Comparison of ENCODE assay signal across 21 cellular contexts in the genomic region with DNA sequence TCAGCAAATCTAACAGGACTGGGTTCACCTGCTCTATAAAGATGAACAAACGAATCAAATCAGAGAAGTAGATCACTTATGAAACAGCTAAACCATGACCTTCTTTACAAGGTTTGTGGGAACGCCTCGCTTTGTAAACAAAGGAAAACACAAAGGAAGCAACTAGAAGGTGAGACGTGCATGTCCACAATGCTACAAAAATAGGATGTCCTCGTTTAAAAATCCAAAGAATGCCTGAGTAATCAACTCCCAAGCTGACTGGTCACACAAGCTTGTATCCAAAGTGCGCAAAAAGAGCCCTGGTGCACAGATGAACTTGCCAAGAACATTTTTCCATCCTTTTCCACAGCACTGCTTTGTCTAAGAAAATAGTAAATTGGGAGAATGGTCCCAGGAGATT. TPM values are rescaled to one million over a fixed set of nuclear protein-coding genes. Genes with fewer than 3 reads are reported as not detected.
A peak's percentile ranks its signal among the peaks of the same experiment; 100 is the strongest.
DNase-seq lines count a peak whose midpoint lies in the region; ATAC-seq and TF ChIP-seq lines count a peak whose summit lies in the region.
"Had no signal": no experiment of that assay in that cellular context is flagged by ENCODE, and none has a peak within 500 bp of the region (broad histone marks: within the 10 kb centered on the region; RNA-seq: fewer than 3 reads in every experiment).

No MANE protein-coding gene starts in this region.

- TF ChIP-seq CTCF in epithelial cell of proximal tubule (conservative IDR thresholded peaks at IDR 0.05; ENCODE audit: low read depth, low read length) (no peak), progenitor cell of endocrine pancreas (IDR thresholded peaks at IDR 0.05; ENCODE audit: unreplicated experiment) (no peak)

- no peaks in the 10 kb centered on the region for H3K27me3 Mint-ChIP-seq in progenitor cell of endocrine pancreas
- H3K27me3 Mint-ChIP-seq: stimulated activated naive CD8-positive, alpha-beta T cell treated with anti-CD3 and anti-CD28 coated beads, Interleukin-15, Interleukin-2, amounts not matched to agents 100 ng/mL and 50 ng/mL, for 24 hours had no signal

- H3K4me3 ChIP-seq in epithelial cell of proximal tubule (ENCODE audit: low read depth, low read length) (no peak overlapping the region), skeletal muscle satellite cell (ENCODE audit: low read length) (no peak overlapping the region)
- H3K4me3 ChIP-seq: gastrocnemius medialis, GM12878, vagina had no signal

- ATAC-seq in HG02970 (IDR thresholded peaks at IDR 0.05; ENCODE audit: low FRiP score, unreplicated experiment): no peak
- ATAC-seq: gastrocnemius medialis, GM12878 had no signal

- H3K27me3 ChIP-seq in skeletal muscle satellite cell (ENCODE audit: control insufficient read depth, insufficient read depth, low read length): no peaks in the 10 kb centered on the region
- H3K27me3 ChIP-seq: gastrocnemius medialis, neutrophil, vagina had no signal

- peaks cover 4% of the 10 kb centered on the region for H3K4me1 ChIP-seq in skeletal muscle satellite cell (ENCODE audit: control insufficient read depth, insufficient read depth, low read length)
- H3K4me1 ChIP-seq: gastrocnemius medialis, vagina had no signal

- H3K4me1 Mint-ChIP-seq in progenitor cell of endocrine pancreas (ENCODE audit: low read depth): peaks cover 2% of the 10 kb centered on the region

- H3K9me3 Mint-ChIP-seq in progenitor cell of endocrine pancreas (ENCODE audit: low read depth): peaks cover 7% of the 10 kb centered on the region
- H3K9me3 Mint-ChIP-seq: stimulated activated naive CD8-positive, alpha-beta T cell treated with anti-CD3 and anti-CD28 coated beads, Interleukin-15, Interleukin-2, amounts not matched to agents 100 ng/mL and 50 ng/mL, for 24 hours had no signal

- H3K27ac Mint-ChIP-seq in progenitor cell of endocrine pancreas: no peak overlapping the region
- H3K27ac Mint-ChIP-seq: immature natural killer cell; stimulated activated naive CD8-positive, alpha-beta T cell treated with anti-CD3 and anti-CD28 coated beads, Interleukin-15, Interleukin-2, amounts not matched to agents 100 ng/mL and 50 ng/mL, for 24 hours had no signal

- DNase-seq in NCI-H510A treated with DMSO at 0.1 percent for 48 hours (lab: John Stamatoyannopoulos, UW) (peak; percentile 31), NCI-H510A (lab: John Stamatoyannopoulos, UW) (no peak), NCI-H774 (lab: John Stamatoyannopoulos, UW) (peak; percentile 4), epithelial cell of proximal tubule (ENCODE audit: low read depth) (peak; percentile 31), NCI-H526 treated with DMSO at 0.1 percent for 48 hours (lab: John Stamatoyannopoulos, UW) (no peak), progenitor cell of endocrine pancreas (ENCODE audit: low spot score, unreplicated experiment) (no peak)
- DNase-seq: activated CD4-positive, alpha-beta T cell treated with anti-CD3 and anti-CD28 coated beads, Interleukin-2, amount 50 U/mL, for 48 hours; amygdala; DMS 273 treated with DMSO at 0.1 percent for 48 hours; gastrocnemius medialis; immature natural killer cell; Karpas-422; NCI-H1930; small intestine; T1000 had no signal

- no peaks in the 10 kb centered on the region for H3K36me3 Mint-ChIP-seq in progenitor cell of endocrine pancreas (ENCODE audit: insufficient read depth)
- H3K36me3 Mint-ChIP-seq: immature natural killer cell had no signal

- H3K4me3 Mint-ChIP-seq in progenitor cell of endocrine pancreas (ENCODE audit: low read depth): no peak overlapping the region
- H3K4me3 Mint-ChIP-seq: immature natural killer cell; stimulated activated naive CD8-positive, alpha-beta T cell treated with anti-CD3 and anti-CD28 coated beads, Interleukin-15, Interleukin-2, amounts not matched to agents 100 ng/mL and 50 ng/mL, for 24 hours had no signal

- no peaks in the 10 kb centered on the region for H3K9me3 ChIP-seq in skeletal muscle satellite cell (replicated peaks; ENCODE audit: low read length)
- H3K9me3 ChIP-seq: gastrocnemius medialis, neutrophil, vagina had no signal

- H3K9ac ChIP-seq in skeletal muscle satellite cell (ENCODE audit: low read depth, low read length): peak overlapping the region; percentile 41

- H3K4me2 ChIP-seq in skeletal muscle satellite cell (ENCODE audit: low read length): peak overlapping the region; percentile 11

- no peaks in the 10 kb centered on the region for H3K36me3 ChIP-seq in skeletal muscle satellite cell (ENCODE audit: insufficient read depth, low read length)
- H3K36me3 ChIP-seq: gastrocnemius medialis, neutrophil, vagina had no signal

RNA-seq across cellular contexts. Expression of gene SH3KBP1, which starts 6.3 kb away (rescaled TPM):
- total RNA-seq in epithelial cell of proximal tubule (11.9 and 13.8 TPM in 2 replicates), progenitor cell of endocrine pancreas (16.8 and 19.2 TPM in 2 replicates)
- 21.2 and 24.3 TPM in 2 replicates for total RNA-seq in skeletal muscle satellite cell (2012; rRNA removed)

Comparison
In these comparisons a context has a peak if more than half of its experiments do, and no peak if none do; other contexts are left out.
1. DNase-seq: peak in NCI-H510A treated with DMSO at 0.1 percent for 48 hours (single experiment), NCI-H774 (single experiment) and epithelial cell of proximal tubule (single experiment); none in NCI-H510A (single experiment), NCI-H526 treated with DMSO at 0.1 percent for 48 hours (single experiment) and progenitor cell of endocrine pancreas (single experiment).